In the genomic region with DNA sequence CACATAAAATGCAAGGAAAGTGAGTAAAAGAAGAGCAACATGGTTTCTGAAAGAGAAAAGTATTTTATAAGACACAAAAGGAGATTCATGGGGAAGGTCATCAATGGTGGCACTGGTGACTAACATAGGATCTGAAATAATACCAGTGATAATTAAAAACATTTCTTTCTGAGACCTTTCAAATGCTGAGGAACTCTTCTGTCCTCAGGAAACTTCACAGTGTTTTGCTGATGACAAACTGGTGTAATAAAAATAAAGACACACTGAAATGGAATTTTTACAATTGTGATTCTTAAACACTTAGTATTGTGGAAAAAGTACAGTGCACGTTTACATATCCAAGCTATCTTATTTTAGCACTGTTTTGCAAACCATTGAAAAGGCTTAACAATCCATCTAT, we compare ENCODE assay signal across 15 cellular contexts.
DNase-seq lines count a peak whose midpoint lies in the region; ATAC-seq and TF ChIP-seq lines count a peak whose summit lies in the region.
"Had no signal": no experiment of that assay in that cellular context is flagged by ENCODE, and none has a peak within 500 bp of the region (broad histone marks: within the 10 kb centered on the region; RNA-seq: fewer than 3 reads in every experiment).

No MANE protein-coding gene starts in this region.

- H3K9me3 ChIP-seq in osteoblast (ENCODE audit: low read depth, low read length) (no peaks in the 10 kb centered on the region), left lung (no peaks in the 10 kb centered on the region)

- no peaks in the 10 kb centered on the region for H4K20me1 ChIP-seq in osteoblast (ENCODE audit: insufficient read depth, low read length)

- H3K27me3 ChIP-seq in osteoblast (ENCODE audit: insufficient read depth, low read length) (no peaks in the 10 kb centered on the region), left lung (no peaks in the 10 kb centered on the region)

- peak overlapping the region; percentile 59 for H2AFZ ChIP-seq in osteoblast (ENCODE audit: low read length)

- TF ChIP-seq CTCF in astrocyte of the spinal cord (IDR thresholded peaks at IDR 0.05; ENCODE audit: low read depth, low read length): no peak
- TF ChIP-seq CTCF in osteoblast (IDR thresholded peaks at IDR 0.05; ENCODE audit: extremely low read depth, low read depth, low read length): no peak
- no peak for TF ChIP-seq CTCF in left lung (IDR thresholded peaks at IDR 0.05)

- in situ Hi-C loops in astrocyte of the spinal cord (cut with HindIII; ENCODE audit: low sequenced_read_pairs): no loop called here

- H3K4me3 ChIP-seq in astrocyte of the spinal cord (ENCODE audit: low read depth, low read length): no peak overlapping the region
- H3K4me3 ChIP-seq in osteoblast (ENCODE audit: insufficient read depth, low read length): no peak overlapping the region
- H3K4me3 ChIP-seq in left lung: no peak overlapping the region
- H3K4me3 ChIP-seq: K562 had no signal

- DNase-seq in AG08395 (ENCODE audit: low spot score) (peak; percentile 30), GM04504 (ENCODE audit: low read depth) (peak; percentile 34), astrocyte of the spinal cord (ENCODE audit: low read depth, low spot score) (peak; percentile 25), osteoblast (ENCODE audit: insufficient read length, low spot score, missing footprints) (no peak), left lung (no peak), HuH-7 (ENCODE audit: low spot score) (no peak)
- no peak for DNase-seq in activated CD8-positive, alpha-beta memory T cell treated with anti-CD3 and anti-CD28 coated beads, Interleukin-2, amount 50 U/mL, for 4 hours
- no peak for DNase-seq in stimulated activated CD4-positive, alpha-beta T cell treated with anti-CD3 and anti-CD28 coated beads, Interleukin-12 subunit alpha, Interleukin-12 subunit beta, amount 100 ng/mL, for 4 hours
- DNase-seq: COR-L47, MV-4-11, NCI-H1417, NCI-H1930, NCI-H748 treated with DMSO at 0.1 percent for 48 hours had no signal

- H3K36me3 ChIP-seq in osteoblast (ENCODE audit: insufficient read depth, low read length) (no peaks in the 10 kb centered on the region), left lung (no peaks in the 10 kb centered on the region)

- ATAC-seq in left lung: no peak
- ATAC-seq: HCT116, K562 had no signal

- H3K4me2 ChIP-seq in osteoblast (ENCODE audit: insufficient read depth, low read length): no peak overlapping the region

- peak overlapping the region; percentile 47 for H3K27ac ChIP-seq in osteoblast (ENCODE audit: low read depth, low read length)
- H3K27ac ChIP-seq in left lung: no peak overlapping the region

- intact Hi-C loops in left lung (cut with DNase I): no loop called here

- no peaks in the 10 kb centered on the region for H3K79me2 ChIP-seq in osteoblast (ENCODE audit: insufficient read depth, low read length)

- H3K4me1 ChIP-seq in osteoblast (ENCODE audit: insufficient read depth, low read length) (peaks cover 7% of the 10 kb centered on the region), left lung (no peaks in the 10 kb centered on the region)

Comparison
In these comparisons a context has a peak if more than half of its experiments do, and no peak if none do; other contexts are left out.
1. DNase-seq: peak in AG08395 (single experiment), GM04504 (single experiment) and astrocyte of the spinal cord (single experiment); none in osteoblast (single experiment), left lung (0 of 2), HuH-7 (single experiment), activated CD8-positive, alpha-beta memory T cell treated with anti-CD3 and anti-CD28 coated beads, Interleukin-2, amount 50 U/mL, for 4 hours (single experiment) and stimulated activated CD4-positive, alpha-beta T cell treated with anti-CD3 and anti-CD28 coated beads, Interleukin-12 subunit alpha, Interleukin-12 subunit beta, amount 100 ng/mL, for 4 hours (single experiment).